Comparison of ENCODE assay signal across 30 cellular contexts in genomic region chr18:12345491-12346239, GRCh38. TPM values are rescaled to one million over a fixed set of nuclear protein-coding genes. Genes with fewer than 3 reads are reported as not detected.
DNase-seq lines count a peak whose midpoint lies in the region; ATAC-seq and TF ChIP-seq lines count a peak whose summit lies in the region.
"Had no signal": no experiment of that assay in that cellular context is flagged by ENCODE, and none has a peak within 500 bp of the region (broad histone marks: within the 10 kb centered on the region; RNA-seq: fewer than 3 reads in every experiment).

No MANE protein-coding gene starts in this region.

- no peak overlapping the region for H2AK5ac ChIP-seq in H9 (ENCODE audit: insufficient read length, low read length)

- no peaks in the 10 kb centered on the region for H3K27me3 ChIP-seq in CD4-positive, CD25-positive, alpha-beta regulatory T cell (ENCODE audit: control insufficient read depth, insufficient read depth, low read length)
- no peaks in the 10 kb centered on the region for H3K27me3 ChIP-seq in H9 (ENCODE audit: insufficient read depth, low read length)
- H3K27me3 ChIP-seq: BLaER1 treated with 17β-estradiol and CSF1 and Interleukin-3, amounts not matched to agents 10 nM and 100 nM; neural progenitor cell; pancreas; SJSA1; testis had no signal

- H3K4ac ChIP-seq in H9 (ENCODE audit: low read depth, low read length): no peak overlapping the region

- no peak for DNase-seq in activated naive CD4-positive, alpha-beta T cell treated with anti-CD3 and anti-CD28 coated beads, Interleukin-2, amount 50 U/mL, for 16 hours
- DNase-seq in CD4-positive, CD25-positive, alpha-beta regulatory T cell: no peak
- no peak for DNase-seq in H9
- no peak for DNase-seq in endothelial cell (ENCODE audit: low spot score)
- no peak for DNase-seq in NCI-H510A treated with DMSO at 0.1 percent for 48 hours (lab: John Stamatoyannopoulos, UW)
- DNase-seq: activated CD4-positive, alpha-beta memory T cell treated with anti-CD3 and anti-CD28 coated beads for 36 hours; activated effector memory CD4-positive, alpha-beta T cell treated with anti-CD3 and anti-CD28 coated beads, Interleukin-2, amount 50 U/mL, for 16 hours; COR-L47; DMS53; IMR-90; mesendoderm; NCI-H1092; NCI-H1694; NCI-H446 treated with DMSO at 0.1 percent for 48 hours; NCI-H82; stimulated activated naive CD4-positive, alpha-beta T cell treated with Interleukin-2 at 50 U/mL for 16 hours; testis had no signal

- no peak overlapping the region for H2AFZ ChIP-seq in H9 (ENCODE audit: low read length)
- H2AFZ ChIP-seq: neural progenitor cell had no signal

- H3K23me2 ChIP-seq in H9 (ENCODE audit: insufficient read length, low read depth, low read length, poor library complexity, severe bottlenecking): no peaks in the 10 kb centered on the region

- no peaks in the 10 kb centered on the region for H3K4me1 ChIP-seq in CD4-positive, CD25-positive, alpha-beta regulatory T cell (ENCODE audit: control insufficient read depth, insufficient read depth, low read length, poor library complexity, severe bottlenecking)
- H3K4me1 ChIP-seq in H9 (ENCODE audit: insufficient read depth, low read length): no peaks in the 10 kb centered on the region
- H3K4me1 ChIP-seq: neural progenitor cell, pancreas, SJSA1, testis had no signal

- no peaks in the 10 kb centered on the region for H3K79me2 ChIP-seq in H9 (ENCODE audit: insufficient read depth, low read length)

- no peak for ATAC-seq in CD4-positive, CD25-positive, alpha-beta regulatory T cell (ENCODE audit: low read depth in 2 of 2)
- no peak for ATAC-seq in HG03280 (IDR thresholded peaks at IDR 0.05; ENCODE audit: unreplicated experiment)
- ATAC-seq in GM18517 (IDR thresholded peaks at IDR 0.05; ENCODE audit: unreplicated experiment): no peak
- ATAC-seq: activated CD4-positive, CD25-positive, alpha-beta regulatory T cell treated with anti-CD3 and anti-CD28 coated beads, Interleukin-2, amount 50 U/mL, for 24 hours; HCT116; left lobe of liver had no signal

- H3K9me3 Mint-ChIP-seq in activated naive CD4-positive, alpha-beta T cell treated with anti-CD3 and anti-CD28 coated beads, Interleukin-2, amount 50 U/mL, for 24 hours: no peaks in the 10 kb centered on the region
- no peaks in the 10 kb centered on the region for H3K9me3 Mint-ChIP-seq in CD4-positive, CD25-positive, alpha-beta regulatory T cell
- no peaks in the 10 kb centered on the region for H3K9me3 Mint-ChIP-seq in H9
- H3K9me3 Mint-ChIP-seq in endothelial cell (ENCODE audit: unreplicated experiment): no peaks in the 10 kb centered on the region
- H3K9me3 Mint-ChIP-seq: activated CD4-positive, alpha-beta memory T cell treated with anti-CD3 and anti-CD28 coated beads for 36 hours; brain; neural progenitor cell had no signal

- H3K79me1 ChIP-seq in H9 (ENCODE audit: insufficient read depth, low read depth, low read length, poor library complexity, severe bottlenecking): no peaks in the 10 kb centered on the region

- H3K4me2 ChIP-seq in H9 (ENCODE audit: insufficient read depth, insufficient read length, low read length): no peak overlapping the region
- H3K4me2 ChIP-seq: BLaER1 treated with 17β-estradiol and CSF1 and Interleukin-3, amounts not matched to agents 10 nM and 100 nM; neural progenitor cell had no signal

- H3K9me3 ChIP-seq in CD4-positive, CD25-positive, alpha-beta regulatory T cell (ENCODE audit: control insufficient read depth in 2 of 2, low read length in 2 of 2): no peaks in the 10 kb centered on the region
- no peaks in the 10 kb centered on the region for H3K9me3 ChIP-seq in H9 (ENCODE audit: control insufficient read depth, low read depth, low read length)
- H3K9me3 ChIP-seq: BLaER1 treated with 17β-estradiol and CSF1 and Interleukin-3, amounts not matched to agents 10 nM and 100 nM; pancreas; SJSA1; testis had no signal

- H2BK20ac ChIP-seq in H9 (ENCODE audit: low read depth, low read length, poor library complexity, severe bottlenecking): no peak overlapping the region

- no peak overlapping the region for H4K91ac ChIP-seq in H9 (ENCODE audit: insufficient read length, low read depth, low read length)

- H3K27ac Mint-ChIP-seq in activated naive CD4-positive, alpha-beta T cell treated with anti-CD3 and anti-CD28 coated beads, Interleukin-2, amount 50 U/mL, for 24 hours: peak overlapping the region; percentile 81
- peak overlapping the region in 2 of 3 donors; percentile 56 to 84 for H3K27ac Mint-ChIP-seq in CD4-positive, CD25-positive, alpha-beta regulatory T cell
- H3K27ac Mint-ChIP-seq in H9: peak overlapping the region; percentile 10 to 88 (median 78); a peak in 5 of 7 replicates
- no peak overlapping the region for H3K27ac Mint-ChIP-seq in endothelial cell (ENCODE audit: unreplicated experiment)
- H3K27ac Mint-ChIP-seq: activated CD4-positive, alpha-beta memory T cell treated with anti-CD3 and anti-CD28 coated beads for 36 hours; neural progenitor cell had no signal

- no peak overlapping the region for H2BK12ac ChIP-seq in H9 (ENCODE audit: insufficient read length, low read depth, low read length)

- H3K27ac ChIP-seq in CD4-positive, CD25-positive, alpha-beta regulatory T cell (ENCODE audit: insufficient read depth, low read length, poor library complexity, severe bottlenecking): no peak overlapping the region
- no peak overlapping the region for H3K27ac ChIP-seq in H9 (ENCODE audit: insufficient read length, low read depth, low read length)
- H3K27ac ChIP-seq: BLaER1 treated with 17β-estradiol and CSF1 and Interleukin-3, amounts not matched to agents 10 nM and 100 nM; epithelial cell of prostate; neural progenitor cell; pancreas; SJSA1; skin epidermis; testis had no signal

- H3K27me3 Mint-ChIP-seq in activated naive CD4-positive, alpha-beta T cell treated with anti-CD3 and anti-CD28 coated beads, Interleukin-2, amount 50 U/mL, for 24 hours: no peaks in the 10 kb centered on the region
- no peaks in the 10 kb centered on the region for H3K27me3 Mint-ChIP-seq in CD4-positive, CD25-positive, alpha-beta regulatory T cell
- H3K27me3 Mint-ChIP-seq in H9 (ENCODE audit: low read depth): no peaks in the 10 kb centered on the region
- peaks cover 4% of the 10 kb centered on the region for H3K27me3 Mint-ChIP-seq in endothelial cell (ENCODE audit: unreplicated experiment)
- H3K27me3 Mint-ChIP-seq: activated CD4-positive, alpha-beta memory T cell treated with anti-CD3 and anti-CD28 coated beads for 36 hours; brain had no signal

- no peak overlapping the region for H3K18ac ChIP-seq in H9 (ENCODE audit: insufficient read length, low read depth, low read length)

- H3K4me3 ChIP-seq in CD4-positive, CD25-positive, alpha-beta regulatory T cell (ENCODE audit: low read depth, low read length): no peak overlapping the region
- H3K4me3 ChIP-seq: BLaER1 treated with 17β-estradiol and CSF1 and Interleukin-3, amounts not matched to agents 10 nM and 100 nM; neural progenitor cell; pancreas; SJSA1; skin epidermis; testis had no signal

- H3K36me3 ChIP-seq in CD4-positive, CD25-positive, alpha-beta regulatory T cell (ENCODE audit: control insufficient read depth, insufficient read depth, low read length): peaks cover 68% of the 10 kb centered on the region
- H3K36me3 ChIP-seq: neural progenitor cell had no signal

- no peak overlapping the region for H2BK15ac ChIP-seq in H9 (ENCODE audit: low read depth, low read length)

- H3K9ac ChIP-seq in H9 (ENCODE audit: extremely low read depth, insufficient read length, low read length): no peak overlapping the region
- H3K9ac ChIP-seq: BLaER1 treated with 17β-estradiol and CSF1 and Interleukin-3, amounts not matched to agents 10 nM and 100 nM; neural progenitor cell had no signal

- H4K5ac ChIP-seq in H9 (ENCODE audit: insufficient read length, low read depth, low read length): no peak overlapping the region

- no CpG with 5 or more reads among the region's 13 CpGs for WGBS in H9 (ENCODE audit: extremely low coverage, insufficient read length, low lambda C conversion rate)

- H3K23ac ChIP-seq in H9 (ENCODE audit: insufficient read length, low read depth, low read length): no peak overlapping the region

- TF ChIP-seq CTCF in H9 (conservative IDR thresholded peaks at IDR 0.05): no peak
- no peak for TF ChIP-seq CTCF in endothelial cell (IDR thresholded peaks at IDR 0.05; ENCODE audit: unreplicated experiment)

- no peak overlapping the region for H3K4me3 Mint-ChIP-seq in activated naive CD4-positive, alpha-beta T cell treated with anti-CD3 and anti-CD28 coated beads, Interleukin-2, amount 50 U/mL, for 24 hours
- H3K4me3 Mint-ChIP-seq in CD4-positive, CD25-positive, alpha-beta regulatory T cell: no peak overlapping the region
- H3K4me3 Mint-ChIP-seq in H9: no peak overlapping the region
- H3K4me3 Mint-ChIP-seq in endothelial cell (ENCODE audit: unreplicated experiment): peak overlapping the region; percentile 14
- H3K4me3 Mint-ChIP-seq: activated CD4-positive, alpha-beta memory T cell treated with anti-CD3 and anti-CD28 coated beads for 36 hours; brain; neural progenitor cell had no signal

- no peak overlapping the region for H3T11ph ChIP-seq in H9 (ENCODE audit: low read length)

- no peak overlapping the region for H2BK5ac ChIP-seq in H9 (ENCODE audit: insufficient read length, low read length)

- no peak overlapping the region for H4K8ac ChIP-seq in H9 (replicated peaks; ENCODE audit: insufficient read length, low read depth, low read length)

- no peak overlapping the region for H2BK120ac ChIP-seq in H9 (ENCODE audit: low read depth, low read length, poor library complexity, severe bottlenecking)

- H3K14ac ChIP-seq in H9 (ENCODE audit: insufficient read depth, low read length): no peak overlapping the region

- no peaks in the 10 kb centered on the region for H3K4me1 Mint-ChIP-seq in activated naive CD4-positive, alpha-beta T cell treated with anti-CD3 and anti-CD28 coated beads, Interleukin-2, amount 50 U/mL, for 24 hours
- H3K4me1 Mint-ChIP-seq in CD4-positive, CD25-positive, alpha-beta regulatory T cell: no peaks in the 10 kb centered on the region
- H3K4me1 Mint-ChIP-seq in H9 (no peaks in the 10 kb centered on the region), endothelial cell (ENCODE audit: unreplicated experiment) (peaks cover 5% of the 10 kb centered on the region)
- H3K4me1 Mint-ChIP-seq: brain, neural progenitor cell had no signal

- H3K56ac ChIP-seq in H9 (ENCODE audit: insufficient read length, low read depth, low read length): no peak overlapping the region

- H3K36me3 Mint-ChIP-seq in activated naive CD4-positive, alpha-beta T cell treated with anti-CD3 and anti-CD28 coated beads, Interleukin-2, amount 50 U/mL, for 24 hours: peaks cover 25% of the 10 kb centered on the region
- H3K36me3 Mint-ChIP-seq in CD4-positive, CD25-positive, alpha-beta regulatory T cell: peaks cover 60% of the 10 kb centered on the region
- H3K36me3 Mint-ChIP-seq in H9 (ENCODE audit: insufficient read depth in 1 of 3, low read depth in 3 of 3) (peaks cover 45 to 88% (median 78%) of the 10 kb centered on the region in 3 experiments; a peak in 6 of 7 replicates), endothelial cell (ENCODE audit: low read depth, unreplicated experiment) (peaks cover 51% of the 10 kb centered on the region)

- H4K20me1 ChIP-seq in H9 (ENCODE audit: control insufficient read depth, insufficient read depth, insufficient read length): no peaks in the 10 kb centered on the region

RNA-seq across cellular contexts. Expression of gene AFG3L2, which starts 31.4 kb away (rescaled TPM):
- 34.4 TPM for total RNA-seq in CD4-positive, CD25-positive, alpha-beta regulatory T cell
- polyA plus RNA-seq in CD4-positive, CD25-positive, alpha-beta regulatory T cell: 10 to 100 TPM; 20.0 to 24.2 (median 21.1) TPM
- total RNA-seq in H9 (2021) (73.5 and 75.8 TPM in 2 replicates), endothelial cell (ENCODE audit: unreplicated experiment) (47.7 TPM)

RNA-seq across cellular contexts. Expression of gene TUBB6, which starts 37.6 kb away (rescaled TPM):
- total RNA-seq in CD4-positive, CD25-positive, alpha-beta regulatory T cell: 0.22 TPM
- polyA plus RNA-seq in CD4-positive, CD25-positive, alpha-beta regulatory T cell: 1 to 10 TPM in 2 of 4 donors, under 1 TPM in 1, not detected in 1; 0.23 to 2.4 (median 1.0) TPM
- 134 and 135 TPM in 2 replicates for total RNA-seq in H9 (2021)
- total RNA-seq in endothelial cell (ENCODE audit: unreplicated experiment): 301 TPM

Comparison
In these comparisons a context has a peak if more than half of its experiments do, and no peak if none do; other contexts are left out.
1. RNA of gene TUBB6, which starts 37.6 kb away (total RNA-seq): 301 TPM in endothelial cell (single experiment) and 134 to 135 TPM in H9; 0.22 TPM in CD4-positive, CD25-positive, alpha-beta regulatory T cell (single experiment); every median in the first group is over 100 times any median in the second.